In genomic region chr2:66573412-66573811, GRCh38 we compare ENCODE assay signal across 13 cellular contexts.
DNase-seq lines count a peak whose midpoint lies in the region; ATAC-seq and TF ChIP-seq lines count a peak whose summit lies in the region.
"Had no signal": no experiment of that assay in that cellular context is flagged by ENCODE, and none has a peak within 500 bp of the region (broad histone marks: within the 10 kb centered on the region; RNA-seq: fewer than 3 reads in every experiment).

No MANE protein-coding gene starts in this region.

- H3K9me3 ChIP-seq in SK-N-SH (no peaks in the 10 kb centered on the region), endodermal cell (ENCODE audit: control insufficient read depth, low read length) (no peaks in the 10 kb centered on the region)

- WGBS in SK-N-SH (ENCODE audit: low lambda C conversion rate), result 78% methylated on average over 7 of the region's 7 CpGs
- 18% methylated on average over 7 of the region's 7 CpGs; no CpG with 5 or more reads in 1 of the 2 experiments for WGBS in endodermal cell (ENCODE audit: insufficient coverage in 1 of 2, insufficient read length in 1 of 2), 2 experiments

- H3K27me3 ChIP-seq in SK-N-SH (ENCODE audit: insufficient read depth) (no peaks in the 10 kb centered on the region), endodermal cell (ENCODE audit: control insufficient read depth, insufficient read depth, low read length, poor library complexity, severe bottlenecking) (peaks cover 35% of the 10 kb centered on the region)

- peaks cover 29% of the 10 kb centered on the region for H3K27me3 Mint-ChIP-seq in endodermal cell (ENCODE audit: insufficient read depth)

- H3K27ac Mint-ChIP-seq in endodermal cell, result no peak overlapping the region

- H3K79me2 ChIP-seq in SK-N-SH (ENCODE audit: insufficient read depth), result no peaks in the 10 kb centered on the region

- H3K36me3 Mint-ChIP-seq in endodermal cell (ENCODE audit: low read depth), result no peaks in the 10 kb centered on the region

- no peaks in the 10 kb centered on the region for H3K9me2 ChIP-seq in SK-N-SH

- H4K20me1 ChIP-seq in SK-N-SH (ENCODE audit: insufficient read depth), result no peaks in the 10 kb centered on the region

- H3K27ac ChIP-seq in SK-N-SH (ENCODE audit: low read depth in 2 of 2, low read length in 1 of 2) (peak overlapping the region; percentile 56 to 65; a peak in 2 of 4 replicates), endodermal cell (ENCODE audit: low read depth, low read length) (peak overlapping the region; percentile 91)

- intact Hi-C loops in posterior vena cava (cut with DNase I), result loop anchor here in 1 of 2 donors (10.0 kb wide), 1 partner anchor 1081 kb away; no protein-coding TSS in a partner anchor

- H3K4me1 ChIP-seq in SK-N-SH (ENCODE audit: control insufficient read depth in 1 of 2, insufficient read depth in 2 of 2, low read depth in 1 of 2, low read length in 1 of 2) (peaks cover 14 to 25% of the 10 kb centered on the region in 2 experiments; a peak in 3 of 4 replicates), endodermal cell (ENCODE audit: control insufficient read depth, insufficient read depth, low read length) (peaks cover 2% of the 10 kb centered on the region)

- peaks cover 39% of the 10 kb centered on the region for H3K4me1 Mint-ChIP-seq in endodermal cell

- no peaks in the 10 kb centered on the region for H3K9me3 Mint-ChIP-seq in endodermal cell

- H2AFZ ChIP-seq in SK-N-SH (ENCODE audit: low read depth), result no peak overlapping the region

- ATAC-seq in SK-N-SH treated with all-trans-retinoic acid at 6 μM for 48 hours, result no peak
- ATAC-seq: Panc1, right cardiac atrium had no signal

- DNase-seq in SK-N-SH, result no peak
- DNase-seq in endodermal cell, result peak; percentile 84
- peak; percentile 68 for DNase-seq in mucosa of gallbladder (ENCODE audit: low spot score)
- DNase-seq in posterior vena cava (ENCODE audit: low spot score), result no peak
- no peak for DNase-seq in occipital lobe (lab: John Stamatoyannopoulos, UW)
- no peak for DNase-seq in activated CD4-positive, alpha-beta T cell treated with anti-CD3 and anti-CD28 coated beads, Interleukin-2, amount 50 U/mL, for 4 hours
- DNase-seq in NCI-H187 (lab: John Stamatoyannopoulos, UW), result no peak
- DNase-seq: DND-41, mammary epithelial cell, NCI-H2029 treated with DMSO at 0.1 percent for 48 hours, right cardiac atrium had no signal

- CTCF ChIA-PET in SK-N-SH (lab: Yijun Ruan, JAX), result interaction anchor here (1.0 to 4.6 kb wide), 5 partner anchors 135 to 1267 kb away, joined by 3 to 34 read pairs (median 3); partner anchors contain the start of gene MEIS1

- H3K9ac ChIP-seq in SK-N-SH (no peak overlapping the region), endodermal cell (ENCODE audit: extremely low read depth, low read length, poor library complexity, severe bottlenecking) (no peak overlapping the region)

- H3K4me3 ChIP-seq in SK-N-SH (ENCODE audit: low read depth in 2 of 2, low read length in 1 of 2) (no peak overlapping the region), endodermal cell (ENCODE audit: low read length) (no peak overlapping the region)

- POLR2A ChIA-PET in SK-N-SH (lab: Yijun Ruan, JAX), result interaction anchor here (0.6 to 3.2 kb wide), 2 partner anchors 139 to 626 kb away, joined by 5 to 27 read pairs; partner anchors contain the start of gene MEIS1

- peak overlapping the region; percentile 59 for H3K4me3 Mint-ChIP-seq in endodermal cell

- no peak overlapping the region for H3K4me2 ChIP-seq in SK-N-SH

- peaks cover 10% of the 10 kb centered on the region for H3F3A ChIP-seq in SK-N-SH (replicated peaks; ENCODE audit: insufficient read depth)

- no peak for TF ChIP-seq RAD21 in SK-N-SH (IDR thresholded peaks at IDR 0.05; ENCODE audit: low read length)

- H3K36me3 ChIP-seq in SK-N-SH (replicated peaks in 1 of 2; ENCODE audit: control insufficient read depth in 1 of 2, insufficient read depth in 2 of 2, low read length in 1 of 2) (peaks cover 16 to 42% of the 10 kb centered on the region in 2 experiments), endodermal cell (ENCODE audit: control insufficient read depth, insufficient read depth, low read length) (no peaks in the 10 kb centered on the region)

- no peak for TF ChIP-seq EP300 in SK-N-SH (IDR thresholded peaks at IDR 0.05; ENCODE audit: borderline replicate concordance in 1 of 2, low read depth in 1 of 2, low read length in 1 of 2)

- TF ChIP-seq CTCF in SK-N-SH (IDR thresholded peaks at IDR 0.05) (no peak), endodermal cell (conservative IDR thresholded peaks at IDR 0.05) (no peak)

TF ChIP-seq in SK-N-SH, 30 proteins besides CTCF, POLR2A, EP300 and RAD21 (continues in another document):
- TF ChIP-seq SMC3 (IDR thresholded peaks at IDR 0.05; ENCODE audit: low read depth, low read length) (no peak), EZH2phosphoT487 (IDR thresholded peaks at IDR 0.05; ENCODE audit: borderline replicate concordance, low read depth) (no peak), RFX5 (IDR thresholded peaks at IDR 0.05; ENCODE audit: low read length) (no peak), YY1 (IDR thresholded peaks at IDR 0.05; ENCODE audit: low read depth) (no peak), TCF12 (IDR thresholded peaks at IDR 0.05) (no peak), MEF2A (IDR thresholded peaks at IDR 0.05; ENCODE audit: borderline replicate concordance, low read depth) (no peak), FOXM1 (IDR thresholded peaks at IDR 0.05; ENCODE audit: low read depth) (no peak), FOXJ3 (CRISPR knock-in tag; IDR thresholded peaks at IDR 0.05) (no peak), CHD2 (IDR thresholded peaks at IDR 0.05; ENCODE audit: low read length, partially characterized antibody) (no peak)
- TF ChIP-seq, protein P1, sequence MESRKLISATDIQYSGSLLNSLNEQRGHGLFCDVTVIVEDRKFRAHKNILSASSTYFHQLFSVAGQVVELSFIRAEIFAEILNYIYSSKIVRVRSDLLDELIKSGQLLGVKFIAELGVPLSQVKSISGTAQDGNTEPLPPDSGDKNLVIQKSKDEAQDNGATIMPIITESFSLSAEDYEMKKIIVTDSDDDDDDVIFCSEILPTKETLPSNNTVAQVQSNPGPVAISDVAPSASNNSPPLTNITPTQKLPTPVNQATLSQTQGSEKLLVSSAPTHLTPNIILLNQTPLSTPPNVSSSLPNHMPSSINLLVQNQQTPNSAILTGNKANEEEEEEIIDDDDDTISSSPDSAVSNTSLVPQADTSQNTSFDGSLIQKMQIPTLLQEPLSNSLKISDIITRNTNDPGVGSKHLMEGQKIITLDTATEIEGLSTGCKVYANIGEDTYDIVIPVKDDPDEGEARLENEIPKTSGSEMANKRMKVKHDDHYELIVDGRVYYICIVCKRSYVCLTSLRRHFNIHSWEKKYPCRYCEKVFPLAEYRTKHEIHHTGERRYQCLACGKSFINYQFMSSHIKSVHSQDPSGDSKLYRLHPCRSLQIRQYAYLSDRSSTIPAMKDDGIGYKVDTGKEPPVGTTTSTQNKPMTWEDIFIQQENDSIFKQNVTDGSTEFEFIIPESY (IDR thresholded peaks at IDR 0.05; ENCODE audit: borderline replicate concordance, low read depth), result no peak
- TF ChIP-seq, protein P2, sequence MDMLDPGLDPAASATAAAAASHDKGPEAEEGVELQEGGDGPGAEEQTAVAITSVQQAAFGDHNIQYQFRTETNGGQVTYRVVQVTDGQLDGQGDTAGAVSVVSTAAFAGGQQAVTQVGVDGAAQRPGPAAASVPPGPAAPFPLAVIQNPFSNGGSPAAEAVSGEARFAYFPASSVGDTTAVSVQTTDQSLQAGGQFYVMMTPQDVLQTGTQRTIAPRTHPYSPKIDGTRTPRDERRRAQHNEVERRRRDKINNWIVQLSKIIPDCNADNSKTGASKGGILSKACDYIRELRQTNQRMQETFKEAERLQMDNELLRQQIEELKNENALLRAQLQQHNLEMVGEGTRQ (IDR thresholded peaks at IDR 0.05; ENCODE audit: borderline replicate concordance, low read depth, low read length), result no peak

TF ChIP-seq in SK-N-SH treated with all-trans-retinoic acid at 6 μM for 48 hours, 23 proteins besides CTCF, POLR2A, EP300 and RAD21 (continues in another document):
- no peak for TF ChIP-seq BACH2 (CRISPR knock-in tag; IDR thresholded peaks at IDR 0.05; ENCODE audit: borderline replicate concordance)
- TF ChIP-seq SNAI2 (CRISPR knock-in tag; IDR thresholded peaks at IDR 0.05), result no peak
- no peak for TF ChIP-seq ISL1 (CRISPR knock-in tag; IDR thresholded peaks at IDR 0.05)
- TF ChIP-seq ZNF70 (CRISPR knock-in tag; IDR thresholded peaks at IDR 0.05), result no peak
- TF ChIP-seq POU6F1 (CRISPR knock-in tag; IDR thresholded peaks at IDR 0.05; ENCODE audit: borderline replicate concordance, low read depth), result no peak
- no peak for TF ChIP-seq ARNTL (CRISPR knock-in tag; IDR thresholded peaks at IDR 0.05; ENCODE audit: borderline replicate concordance, low read depth)
- no peak for TF ChIP-seq ZNF8 (CRISPR knock-in tag; IDR thresholded peaks at IDR 0.05)
- no peak for TF ChIP-seq ESRRG (CRISPR knock-in tag; IDR thresholded peaks at IDR 0.05)
- no peak for TF ChIP-seq ZNF565 (CRISPR knock-in tag; conservative IDR thresholded peaks at IDR 0.05; ENCODE audit: low read depth)
- no peak for TF ChIP-seq TOX (CRISPR knock-in tag; IDR thresholded peaks at IDR 0.05; ENCODE audit: borderline replicate concordance)
- no peak for TF ChIP-seq ZFP3 (CRISPR knock-in tag; IDR thresholded peaks at IDR 0.05)

Comparison
In these comparisons a context has a peak if more than half of its experiments do, and no peak if none do; other contexts are left out.
1. DNase-seq: peak in endodermal cell (single experiment) and mucosa of gallbladder (single experiment); none in SK-N-SH (single experiment), posterior vena cava (single experiment), occipital lobe (single experiment), activated CD4-positive, alpha-beta T cell treated with anti-CD3 and anti-CD28 coated beads, Interleukin-2, amount 50 U/mL, for 4 hours (0 of 2) and NCI-H187 (0 of 2).